1 cellular context compared by ENCODE assay signal in genomic region chr21:14878971-14879370, GRCh38.
TF ChIP-seq lines count a peak whose summit lies in the region.

No MANE protein-coding gene starts in this region.

TF ChIP-seq in HepG2, 621 proteins besides CTCF, POLR2A, EP300 and RAD21 (continued from another document and continues in another):
- TF ChIP-seq CEBPZ (IDR thresholded peaks at IDR 0.05; ENCODE audit: low read length): no peak
- no peak for TF ChIP-seq ZBTB4 (CRISPR knock-in tag; IDR thresholded peaks at IDR 0.05; ENCODE audit: borderline replicate concordance)
- no peak for TF ChIP-seq SIN3B (IDR thresholded peaks at IDR 0.05; ENCODE audit: low read length)
- no peak for TF ChIP-seq ZNF350 (CRISPR knock-in tag; IDR thresholded peaks at IDR 0.05; ENCODE audit: borderline replicate concordance, low read depth)
- no peak for TF ChIP-seq PRDM4 (CRISPR knock-in tag; IDR thresholded peaks at IDR 0.05; ENCODE audit: borderline replicate concordance)
- TF ChIP-seq MED13 (CRISPR knock-in tag; IDR thresholded peaks at IDR 0.05): peak; percentile 86; the same call in 1 of the 2 replicates
- TF ChIP-seq ZNF615 (CRISPR knock-in tag; IDR thresholded peaks at IDR 0.05; ENCODE audit: borderline replicate concordance): no peak
- TF ChIP-seq ZBTB37 (CRISPR knock-in tag; IDR thresholded peaks at IDR 0.05): no peak
- no peak for TF ChIP-seq ZNF629 (CRISPR knock-in tag; conservative IDR thresholded peaks at IDR 0.05)
- TF ChIP-seq ZNF329 (CRISPR knock-in tag; IDR thresholded peaks at IDR 0.05; ENCODE audit: low read depth): no peak
- TF ChIP-seq CREM (IDR thresholded peaks at IDR 0.05): peak; percentile 86
- TF ChIP-seq CREM (CRISPR knock-in tag; IDR thresholded peaks at IDR 0.05): no peak
- TF ChIP-seq ZMAT5 (CRISPR knock-in tag; IDR thresholded peaks at IDR 0.05; ENCODE audit: borderline replicate concordance, low read depth): no peak
- TF ChIP-seq DR1 (CRISPR knock-in tag; IDR thresholded peaks at IDR 0.05): no peak
- no peak for TF ChIP-seq NPAS2 (CRISPR knock-in tag; IDR thresholded peaks at IDR 0.05; ENCODE audit: borderline replicate concordance)
- TF ChIP-seq GATAD2A (CRISPR knock-in tag; IDR thresholded peaks at IDR 0.05): peak; percentile 98
- TF ChIP-seq NRL (CRISPR knock-in tag; IDR thresholded peaks at IDR 0.05; ENCODE audit: borderline replicate concordance): no peak
- TF ChIP-seq TAF1 (CRISPR knock-in tag; IDR thresholded peaks at IDR 0.05): no peak
- TF ChIP-seq ZNF644 (CRISPR knock-in tag; IDR thresholded peaks at IDR 0.05; ENCODE audit: low read depth): peak; percentile 77
- TF ChIP-seq MLXIP (CRISPR knock-in tag; IDR thresholded peaks at IDR 0.05; ENCODE audit: borderline replicate concordance): no peak
- no peak for TF ChIP-seq POGK (CRISPR knock-in tag; conservative IDR thresholded peaks at IDR 0.05)
- TF ChIP-seq HNRNPL (IDR thresholded peaks at IDR 0.05; ENCODE audit: low read depth, low read length): no peak
- TF ChIP-seq ZNF782 (CRISPR knock-in tag; IDR thresholded peaks at IDR 0.05; ENCODE audit: borderline replicate concordance): no peak
- 0 out of 2 replicates have a peak, but pooled peaks have one; percentile 37 for TF ChIP-seq ARNTL (CRISPR knock-in tag; IDR thresholded peaks at IDR 0.05)
- no peak for TF ChIP-seq MTF2 (CRISPR knock-in tag; IDR thresholded peaks at IDR 0.05; ENCODE audit: borderline replicate concordance)
- TF ChIP-seq MNT (IDR thresholded peaks at IDR 0.05): peak; percentile 22; the same call in 1 of the 2 replicates
- no peak for TF ChIP-seq RELA (CRISPR knock-in tag; IDR thresholded peaks at IDR 0.05)
- TF ChIP-seq ZFAT (CRISPR knock-in tag; conservative IDR thresholded peaks at IDR 0.05): no peak
- no peak for TF ChIP-seq ZBTB38 (CRISPR knock-in tag; IDR thresholded peaks at IDR 0.05)
- TF ChIP-seq NFIB (CRISPR knock-in tag; IDR thresholded peaks at IDR 0.05; ENCODE audit: borderline replicate concordance): no peak
- TF ChIP-seq MYPOP (CRISPR knock-in tag; IDR thresholded peaks at IDR 0.05): no peak
- TF ChIP-seq FIP1L1 (IDR thresholded peaks at IDR 0.05; ENCODE audit: borderline replicate concordance, insufficient read depth, low read depth, low read length): no peak
- peak; percentile 77 for TF ChIP-seq HDAC1 (CRISPR knock-in tag; IDR thresholded peaks at IDR 0.05)
- TF ChIP-seq HIVEP1 (CRISPR knock-in tag; IDR thresholded peaks at IDR 0.05): no peak
- TF ChIP-seq POLR2AphosphoS2 (IDR thresholded peaks at IDR 0.05; ENCODE audit: low read depth, low read length): no peak
- TF ChIP-seq ZNF660 (CRISPR knock-in tag; IDR thresholded peaks at IDR 0.05; ENCODE audit: borderline replicate concordance, low read depth): no peak
- no peak for TF ChIP-seq MATR3 (CRISPR knock-in tag; IDR thresholded peaks at IDR 0.05)
- TF ChIP-seq PHF21A (CRISPR knock-in tag; IDR thresholded peaks at IDR 0.05): no peak; the same call in 1 of the 2 replicates
- no peak for TF ChIP-seq NFE2L1 (CRISPR knock-in tag; IDR thresholded peaks at IDR 0.05; ENCODE audit: borderline replicate concordance)
- TF ChIP-seq ZFYVE20 (CRISPR knock-in tag; IDR thresholded peaks at IDR 0.05; ENCODE audit: borderline replicate concordance, low read depth): no peak
- no peak for TF ChIP-seq ZNF891 (CRISPR knock-in tag; IDR thresholded peaks at IDR 0.05)
- no peak for TF ChIP-seq EZH2 (conservative IDR thresholded peaks at IDR 0.05; ENCODE audit: low read depth, low read length)
